In the genomic region with DNA sequence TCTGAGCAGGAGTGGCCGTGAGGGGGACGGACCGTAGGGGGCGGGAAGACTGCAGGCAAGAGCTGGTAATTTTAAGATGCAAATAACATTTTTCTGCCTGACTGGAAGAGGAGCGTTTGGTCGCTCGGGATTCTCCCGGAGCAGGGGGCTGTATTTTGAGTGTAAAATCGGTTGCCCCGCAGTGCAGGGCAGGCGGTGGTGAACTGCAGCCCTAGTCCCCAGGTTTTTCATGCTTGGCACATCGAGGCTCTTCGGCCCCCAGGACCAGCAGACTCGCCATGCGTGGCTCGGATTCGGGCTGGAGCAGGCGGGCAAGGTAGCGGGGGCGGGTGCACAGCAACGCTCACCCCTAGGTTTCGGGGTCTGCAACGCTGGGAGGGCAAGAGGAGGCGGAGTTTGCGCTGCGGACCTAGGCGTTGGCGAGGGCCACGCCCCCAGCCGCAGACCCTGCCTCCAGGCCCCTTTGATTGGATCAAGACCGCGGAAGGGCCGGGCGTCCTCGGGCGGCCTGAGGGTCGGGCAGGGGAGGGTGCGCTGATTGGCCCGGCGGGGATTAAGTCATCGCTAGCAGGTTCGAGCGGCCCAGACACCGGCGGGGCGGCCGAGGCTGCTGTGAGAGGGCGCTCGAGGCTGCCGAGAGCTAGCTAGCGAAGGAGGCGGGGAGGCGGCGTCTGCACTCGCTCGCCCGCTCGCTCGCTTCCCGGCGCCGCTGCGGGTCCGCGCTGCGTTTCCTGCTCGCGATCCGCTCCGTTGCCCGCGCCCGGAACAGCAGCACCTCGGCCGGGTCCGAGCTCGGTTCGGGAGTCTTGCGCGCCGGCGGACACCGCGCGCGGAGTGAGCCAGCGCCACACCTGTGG, we compare ENCODE assay signal across 8 cellular contexts. TPM values are rescaled to one million over a fixed set of nuclear protein-coding genes. Genes with fewer than 3 reads are reported as not detected.
DNase-seq lines count a peak whose midpoint lies in the region; ATAC-seq and TF ChIP-seq lines count a peak whose summit lies in the region.

A gene with protein sequence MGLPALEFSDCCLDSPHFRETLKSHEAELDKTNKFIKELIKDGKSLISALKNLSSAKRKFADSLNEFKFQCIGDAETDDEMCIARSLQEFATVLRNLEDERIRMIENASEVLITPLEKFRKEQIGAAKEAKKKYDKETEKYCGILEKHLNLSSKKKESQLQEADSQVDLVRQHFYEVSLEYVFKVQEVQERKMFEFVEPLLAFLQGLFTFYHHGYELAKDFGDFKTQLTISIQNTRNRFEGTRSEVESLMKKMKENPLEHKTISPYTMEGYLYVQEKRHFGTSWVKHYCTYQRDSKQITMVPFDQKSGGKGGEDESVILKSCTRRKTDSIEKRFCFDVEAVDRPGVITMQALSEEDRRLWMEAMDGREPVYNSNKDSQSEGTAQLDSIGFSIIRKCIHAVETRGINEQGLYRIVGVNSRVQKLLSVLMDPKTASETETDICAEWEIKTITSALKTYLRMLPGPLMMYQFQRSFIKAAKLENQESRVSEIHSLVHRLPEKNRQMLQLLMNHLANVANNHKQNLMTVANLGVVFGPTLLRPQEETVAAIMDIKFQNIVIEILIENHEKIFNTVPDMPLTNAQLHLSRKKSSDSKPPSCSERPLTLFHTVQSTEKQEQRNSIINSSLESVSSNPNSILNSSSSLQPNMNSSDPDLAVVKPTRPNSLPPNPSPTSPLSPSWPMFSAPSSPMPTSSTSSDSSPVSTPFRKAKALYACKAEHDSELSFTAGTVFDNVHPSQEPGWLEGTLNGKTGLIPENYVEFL (plus strand): TSS at position 585 of the 857 bp plus-strand sequence. CDS start 385 bp downstream, outside the sequence.

- no peaks in the 10 kb centered on the region for H3K9me3 ChIP-seq in endodermal cell (ENCODE audit: control insufficient read depth, low read length)

- H3K4me3 Mint-ChIP-seq in endodermal cell: peak within 1 kb of the TSS; percentile 92

- DNase-seq in D341Med (ENCODE audit: low spot score) (peak; percentile 96), HUDEP-2 (lab: John Stamatoyannopoulos, UW; ENCODE audit: unreplicated experiment in 76 of 76) (peak in 75 of 76 experiments; percentile 7 to 90 (median 80)), NOMO-1 treated with dmso at 0.1 percent for 144 hours (lab: John Stamatoyannopoulos, UW; ENCODE audit: unreplicated experiment) (peak; percentile 96), endodermal cell (peak; percentile 99), mesenteric fat pad (ENCODE audit: low spot score) (peak; percentile 100)
- peak; percentile 84 for DNase-seq in activated CD8-positive, alpha-beta memory T cell treated with anti-CD3 and anti-CD28 coated beads, Interleukin-2, amount 50 U/mL, for 1 hour (ENCODE audit: extremely low read depth)
- peak; percentile 76 for DNase-seq in stimulated activated CD8-positive, alpha-beta memory T cell treated with anti-CD3 and anti-CD28 coated beads, Interleukin-15, amount 100 ng/mL, for 24 hours (ENCODE audit: low read depth)

- H3K9me3 Mint-ChIP-seq in endodermal cell: no peaks in the 10 kb centered on the region

- peaks cover 6% of the 10 kb centered on the region for H3K4me1 ChIP-seq in endodermal cell (ENCODE audit: control insufficient read depth, insufficient read depth, low read length)

- H3K36me3 Mint-ChIP-seq in endodermal cell (ENCODE audit: low read depth): no peaks in the 10 kb centered on the region

- peaks cover 14% of the 10 kb centered on the region for H3K27me3 ChIP-seq in endodermal cell (ENCODE audit: control insufficient read depth, insufficient read depth, low read length, poor library complexity, severe bottlenecking)

- H3K27ac Mint-ChIP-seq in endodermal cell: peak within 1 kb of the TSS; percentile 96

- TF ChIP-seq CTCF in endodermal cell (conservative IDR thresholded peaks at IDR 0.05): peak; percentile 43

- no peaks in the 10 kb centered on the region for H3K36me3 ChIP-seq in endodermal cell (ENCODE audit: control insufficient read depth, insufficient read depth, low read length)

- no peak within 1 kb of the TSS for H3K27ac ChIP-seq in endodermal cell (ENCODE audit: low read depth, low read length)

- peaks cover 16% of the 10 kb centered on the region for H3K27me3 Mint-ChIP-seq in endodermal cell (ENCODE audit: insufficient read depth)

- 0% methylated on average over 38 to 87 of the region's 87 CpGs for WGBS in endodermal cell (ENCODE audit: insufficient coverage in 1 of 2, insufficient read length in 1 of 2), 2 experiments

- peak within 1 kb of the TSS; percentile 97 for H3K4me3 ChIP-seq in endodermal cell (ENCODE audit: low read length)

- H3K4me1 Mint-ChIP-seq in endodermal cell: peaks cover 20% of the 10 kb centered on the region

- peak within 1 kb of the TSS; percentile 51 for H3K9ac ChIP-seq in endodermal cell (ENCODE audit: extremely low read depth, low read length, poor library complexity, severe bottlenecking)

- peak; percentile 96 for ATAC-seq in GM21381 (IDR thresholded peaks at IDR 0.05; ENCODE audit: unreplicated experiment)

RNA-seq across cellular contexts. Expression of the gene that starts here (rescaled TPM):
- total RNA-seq in endodermal cell: 10 to 100 TPM; 49.2 to 60.5 TPM
- 8.2 TPM for polyA plus RNA-seq in endodermal cell (2013, experiment 1 of 2)
- polyA plus RNA-seq in endodermal cell (2013, experiment 2 of 2): 7.3 TPM
- 75.0 TPM for total RNA-seq in mesenteric fat pad
